ENCODE assay signal across 10 cellular contexts in the genomic region with DNA sequence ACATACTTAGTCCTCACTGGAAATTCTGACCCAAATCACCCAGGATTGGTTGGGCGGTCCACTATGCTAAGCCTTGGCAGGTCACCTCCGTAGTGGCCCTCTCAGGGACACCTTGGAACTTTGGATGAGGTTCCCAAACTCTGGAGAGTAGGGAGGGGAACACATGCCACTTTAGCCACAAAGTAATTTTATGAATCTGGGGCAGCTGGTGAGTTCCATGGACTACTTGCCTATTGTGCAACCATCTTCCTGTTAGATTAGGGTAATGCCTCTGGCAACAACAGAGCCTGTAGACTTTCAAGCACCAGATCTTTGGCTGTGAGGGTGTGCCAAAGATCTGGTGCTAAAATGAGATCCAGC.
A peak's percentile ranks its signal among the peaks of the same experiment; 100 is the strongest.
DNase-seq lines count a peak whose midpoint lies in the region; ATAC-seq, FAIRE-seq and TF ChIP-seq lines count a peak whose summit lies in the region.
"Had no signal": no experiment of that assay in that cellular context is flagged by ENCODE, and none has a peak within 500 bp of the region (broad histone marks: within the 10 kb centered on the region; RNA-seq: fewer than 3 reads in every experiment).

No MANE protein-coding gene starts in this region.

- H3K4me1 ChIP-seq in endothelial cell of umbilical vein (ENCODE audit: control insufficient read depth, extremely low read depth, insufficient read depth, low read length) = peaks cover 21% of the 10 kb centered on the region
- peaks cover 0 to 1% of the 10 kb centered on the region in 2 donors for H3K4me1 ChIP-seq in lung (ENCODE audit: control insufficient read depth in 2 of 2, insufficient read depth in 2 of 2, low read length in 2 of 2)

- TF ChIP-seq CTCF in Calu3 (IDR thresholded peaks at IDR 0.05; ENCODE audit: unreplicated experiment) (no peak), endothelial cell of umbilical vein (IDR thresholded peaks at IDR 0.05; ENCODE audit: extremely low read depth in 1 of 2, insufficient read depth in 1 of 2, low read depth in 1 of 2, low read length in 2 of 2) (no peak), lung (IDR thresholded peaks at IDR 0.05; ENCODE audit: control extremely low read depth, extremely low read depth) (no peak)

- no peak overlapping the region for H3K4me3 ChIP-seq in endothelial cell of umbilical vein (replicated peaks in 1 of 3; ENCODE audit: insufficient read depth in 1 of 3, low read depth in 1 of 3, low read length in 3 of 3)
- H3K4me3 ChIP-seq in lung = no peak overlapping the region
- H3K4me3 ChIP-seq: smooth muscle cell had no signal

- TF ChIP-seq POLR2A in endothelial cell of umbilical vein (IDR thresholded peaks at IDR 0.05; ENCODE audit: low read depth, low read length) = no peak

- H3K27me3 ChIP-seq in endothelial cell of umbilical vein (ENCODE audit: control insufficient read depth in 2 of 2, insufficient read depth in 2 of 2, low read length in 2 of 2) (no peaks in the 10 kb centered on the region), lung (ENCODE audit: control insufficient read depth, insufficient read depth) (no peaks in the 10 kb centered on the region)

- dilution Hi-C loops in endothelial cell of umbilical vein (cut with MboI; ENCODE audit: extremely low pct_ligation_motif_present, low sequenced_read_pairs) = no loop called here

- H3K9me1 ChIP-seq in endothelial cell of umbilical vein (replicated peaks; ENCODE audit: control insufficient read depth, extremely low read depth, insufficient read depth, low read length) = no peaks in the 10 kb centered on the region

- 61 to 84% methylated on average over 2 of the region's 2 CpGs for WGBS in lung, 2 donors

- peak overlapping the region; percentile 16 for H3K27ac ChIP-seq in endothelial cell of umbilical vein (ENCODE audit: insufficient read depth, low read depth, low read length)
- peak overlapping the region in 1 of 2 donors; percentile 86 for H3K27ac ChIP-seq in lung (ENCODE audit: low read depth in 1 of 2, low read length in 1 of 2)

- FAIRE-seq in endothelial cell of umbilical vein (lab: Jason Lieb, UNC) = peak; percentile 12

- peak; percentile 27 for ATAC-seq in lung (ENCODE audit: insufficient read depth, low FRiP score)
- no peak for ATAC-seq in HG02623 (IDR thresholded peaks at IDR 0.05; ENCODE audit: unreplicated experiment)
- ATAC-seq in GM19351 (IDR thresholded peaks at IDR 0.05; ENCODE audit: unreplicated experiment) = no peak

- H3K4me1 Mint-ChIP-seq in Calu3 (ENCODE audit: low read depth, unreplicated experiment) = peaks cover 47% of the 10 kb centered on the region

- intact Hi-C loops in Calu3 (cut with micrococcal nuclease; ENCODE audit: unreplicated experiment) = loop anchor here (1.0 to 5.0 kb wide), 5 partner anchors 66 to 239 kb away; a partner anchor contains a TSS
- intact Hi-C loops in endothelial cell of umbilical vein (cut with micrococcal nuclease) = loop anchor here (10.0 kb wide), 1 partner anchor 254 kb away; no protein-coding TSS in a partner anchor

- POLR2A ChIA-PET in endothelial cell of umbilical vein (lab: Charles Lee) = no interaction called here

- H2AFZ ChIP-seq in endothelial cell of umbilical vein (ENCODE audit: low read depth, low read length) = no peak overlapping the region

- H3K4me3 Mint-ChIP-seq in Calu3 (ENCODE audit: low read depth, unreplicated experiment) = peak overlapping the region; percentile 22

- H3K9me3 Mint-ChIP-seq in Calu3 (ENCODE audit: low read depth, unreplicated experiment) = no peaks in the 10 kb centered on the region

- H3K9me3 ChIP-seq in endothelial cell of umbilical vein (replicated peaks; ENCODE audit: control insufficient read depth, insufficient read depth, low read length) = no peaks in the 10 kb centered on the region
- no peaks in the 10 kb centered on the region for H3K9me3 ChIP-seq in lung (ENCODE audit: control insufficient read depth in 2 of 2, insufficient read depth in 1 of 2, low read length in 1 of 2)

- DNase-seq in Calu3 = no peak
- peak; percentile 49 for DNase-seq in NCI-H1105 treated with DMSO at 0.1 percent for 48 hours (lab: John Stamatoyannopoulos, UW)
- no peak for DNase-seq in endothelial cell of umbilical vein (ENCODE audit: low read depth, low spot score)
- peak; percentile 35 for DNase-seq in lung (ENCODE audit: low spot score)
- no peak for DNase-seq in RKO (ENCODE audit: low spot score)
- DNase-seq in SHP77 (lab: John Stamatoyannopoulos, UW) = no peak
- DNase-seq: H7 had no signal

- no peaks in the 10 kb centered on the region for H3K27me3 Mint-ChIP-seq in Calu3 (ENCODE audit: unreplicated experiment)

- H3K9ac ChIP-seq in endothelial cell of umbilical vein (replicated peaks; ENCODE audit: extremely low read depth, insufficient read depth, low read length) = no peak overlapping the region

- peak overlapping the region; percentile 18 for H3K4me2 ChIP-seq in endothelial cell of umbilical vein (ENCODE audit: insufficient read depth, low read length)
- H3K4me2 ChIP-seq: smooth muscle cell had no signal

- H3K27ac Mint-ChIP-seq in Calu3 (ENCODE audit: unreplicated experiment) = peak overlapping the region; percentile 83

- BruUV-seq in Calu3 (replicated peaks; lab: Mats Ljungman, UMichigan) (no TSS peak), endothelial cell of umbilical vein (replicated peaks; lab: Mats Ljungman, UMichigan) (no TSS peak)

- H3K79me2 ChIP-seq in endothelial cell of umbilical vein (ENCODE audit: control insufficient read depth, insufficient read depth, low read length) = no peaks in the 10 kb centered on the region

- peaks cover 89% of the 10 kb centered on the region for H3K36me3 Mint-ChIP-seq in Calu3 (ENCODE audit: insufficient read depth, unreplicated experiment)

- H4K20me1 ChIP-seq in endothelial cell of umbilical vein (replicated peaks; ENCODE audit: control insufficient read depth, extremely low read depth, insufficient read depth, low read length) = no peaks in the 10 kb centered on the region

- H3K36me3 ChIP-seq in endothelial cell of umbilical vein (ENCODE audit: control insufficient read depth in 2 of 2, extremely low read depth in 1 of 2, insufficient read depth in 2 of 2, low read length in 2 of 2) (peaks cover 0 to 3% of the 10 kb centered on the region in 2 experiments), lung (ENCODE audit: control insufficient read depth in 2 of 2, insufficient read depth in 2 of 2, low read length in 2 of 2) (no peaks in the 10 kb centered on the region)

- CTCF ChIA-PET in Calu3 (lab: Charles Lee) (interaction anchor here (0.6 to 2.1 kb wide), 13 partner anchors 17 to 1025 kb away, joined by 3 to 28 read pairs (median 3); a partner anchor contains a TSS), endothelial cell of umbilical vein (lab: Charles Lee) (interaction anchor here (1.0 to 2.2 kb wide), 13 partner anchors 11 to 695 kb away, joined by 3 to 24 read pairs (median 5); a partner anchor contains a TSS)

TF ChIP-seq in endothelial cell of umbilical vein, 7 proteins besides CTCF, POLR2A, EP300 and RAD21:
- TF ChIP-seq JUN (IDR thresholded peaks at IDR 0.05; ENCODE audit: borderline replicate concordance, insufficient read depth, insufficient read length, low read depth) = no peak
- TF ChIP-seq, protein P1, sequence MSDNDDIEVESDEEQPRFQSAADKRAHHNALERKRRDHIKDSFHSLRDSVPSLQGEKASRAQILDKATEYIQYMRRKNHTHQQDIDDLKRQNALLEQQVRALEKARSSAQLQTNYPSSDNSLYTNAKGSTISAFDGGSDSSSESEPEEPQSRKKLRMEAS (IDR thresholded peaks at IDR 0.05; ENCODE audit: insufficient read depth, insufficient read length) = no peak
- TF ChIP-seq FOS (IDR thresholded peaks at IDR 0.05; ENCODE audit: borderline replicate concordance, insufficient read depth, low read length) = no peak
- TF ChIP-seq MYC (IDR thresholded peaks at IDR 0.05; ENCODE audit: low read depth, low read length) = no peak
- TF ChIP-seq POLR2AphosphoS5 (IDR thresholded peaks at IDR 0.05; ENCODE audit: insufficient read depth, low read depth, low read length) = no peak
- TF ChIP-seq GATA2 (IDR thresholded peaks at IDR 0.05; ENCODE audit: insufficient read depth, insufficient read length, low read depth, low read length) = no peak
- TF ChIP-seq EZH2 (IDR thresholded peaks at IDR 0.05; ENCODE audit: borderline replicate concordance, low read depth, low read length, severe bottlenecking) = no peak

Comparison
In these comparisons a context has a peak if more than half of its experiments do, and no peak if none do; other contexts are left out.
1. DNase-seq: peak in NCI-H1105 treated with DMSO at 0.1 percent for 48 hours (single experiment) and lung (single experiment); none in Calu3 (single experiment), endothelial cell of umbilical vein (single experiment), RKO (single experiment) and SHP77 (0 of 2).